Comparison of ENCODE assay signal across 1 cellular context in the genomic region with DNA sequence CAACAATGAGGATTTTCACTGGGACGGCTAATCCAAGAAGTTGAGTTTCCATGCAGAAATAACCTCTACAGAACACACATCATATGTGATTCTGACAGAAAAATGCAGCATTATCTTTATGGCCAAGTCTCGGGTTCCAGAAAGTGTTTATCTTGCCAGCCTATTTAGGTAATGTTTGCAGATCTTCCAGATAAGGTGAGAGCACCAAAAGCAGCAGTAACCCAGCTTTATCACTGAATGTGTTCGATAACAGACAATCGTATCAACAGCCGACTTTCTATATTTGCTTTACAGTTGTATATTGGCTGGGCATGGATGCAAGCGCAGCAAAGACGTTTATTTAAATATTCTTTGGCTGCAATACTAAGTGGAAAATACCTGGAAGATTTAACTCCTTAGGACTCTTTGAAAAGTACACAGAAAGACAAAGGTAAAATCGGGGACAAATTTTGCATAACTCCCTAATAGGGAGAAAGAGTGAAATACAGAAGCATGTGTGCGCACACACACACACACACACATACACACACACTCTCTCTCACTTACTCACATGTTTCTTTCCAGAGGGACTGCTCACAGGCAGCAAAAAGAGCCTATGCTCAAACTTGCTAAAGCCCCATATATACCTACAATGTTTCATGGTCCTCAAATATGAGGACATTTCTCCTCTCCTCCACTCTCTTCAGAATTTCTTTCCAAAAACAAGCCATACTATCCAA.
TF ChIP-seq lines count a peak whose summit lies in the region.

No MANE protein-coding gene starts in this region.

TF ChIP-seq in HEK293, 187 proteins besides CTCF, POLR2A, EP300 and RAD21 (continued from another document and continues in another):
- TF ChIP-seq, protein P1, sequence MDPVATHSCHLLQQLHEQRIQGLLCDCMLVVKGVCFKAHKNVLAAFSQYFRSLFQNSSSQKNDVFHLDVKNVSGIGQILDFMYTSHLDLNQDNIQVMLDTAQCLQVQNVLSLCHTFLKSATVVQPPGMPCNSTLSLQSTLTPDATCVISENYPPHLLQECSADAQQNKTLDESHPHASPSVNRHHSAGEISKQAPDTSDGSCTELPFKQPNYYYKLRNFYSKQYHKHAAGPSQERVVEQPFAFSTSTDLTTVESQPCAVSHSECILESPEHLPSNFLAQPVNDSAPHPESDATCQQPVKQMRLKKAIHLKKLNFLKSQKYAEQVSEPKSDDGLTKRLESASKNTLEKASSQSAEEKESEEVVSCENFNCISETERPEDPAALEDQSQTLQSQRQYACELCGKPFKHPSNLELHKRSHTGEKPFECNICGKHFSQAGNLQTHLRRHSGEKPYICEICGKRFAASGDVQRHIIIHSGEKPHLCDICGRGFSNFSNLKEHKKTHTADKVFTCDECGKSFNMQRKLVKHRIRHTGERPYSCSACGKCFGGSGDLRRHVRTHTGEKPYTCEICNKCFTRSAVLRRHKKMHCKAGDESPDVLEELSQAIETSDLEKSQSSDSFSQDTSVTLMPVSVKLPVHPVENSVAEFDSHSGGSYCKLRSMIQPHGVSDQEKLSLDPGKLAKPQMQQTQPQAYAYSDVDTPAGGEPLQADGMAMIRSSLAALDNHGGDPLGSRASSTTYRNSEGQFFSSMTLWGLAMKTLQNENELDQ (tag by site-specific recombination; IDR thresholded peaks at IDR 0.05; ENCODE audit: low read depth), result no peak
- TF ChIP-seq ZNF654 (tag by site-specific recombination; IDR thresholded peaks at IDR 0.05; ENCODE audit: low read depth) (no peak), RBAK (tag by site-specific recombination; IDR thresholded peaks at IDR 0.05) (no peak), ZNF501 (tag by site-specific recombination; IDR thresholded peaks at IDR 0.05) (no peak), ZNF354C (tag by site-specific recombination; IDR thresholded peaks at IDR 0.05; ENCODE audit: borderline replicate concordance, low read depth) (no peak), SETDB1 (IDR thresholded peaks at IDR 0.05; ENCODE audit: insufficient read length, low read length) (no peak), ZNF785 (tag by site-specific recombination; IDR thresholded peaks at IDR 0.05) (no peak), ZNF707 (tag by site-specific recombination; IDR thresholded peaks at IDR 0.05) (no peak), ZNF571 (tag by site-specific recombination; IDR thresholded peaks at IDR 0.05) (no peak), ZNF701 (tag by site-specific recombination; IDR thresholded peaks at IDR 0.05) (no peak), YY1 (tag by site-specific recombination; IDR thresholded peaks at IDR 0.05) (no peak; the same call in 1 of the 2 replicates), HOXA7 (CRISPR knock-in tag; IDR thresholded peaks at IDR 0.05; ENCODE audit: borderline replicate concordance) (no peak), SCRT2 (tag by site-specific recombination; IDR thresholded peaks at IDR 0.05) (no peak), ZNF112 (tag by site-specific recombination; IDR thresholded peaks at IDR 0.05) (no peak), KLF9 (tag by site-specific recombination; IDR thresholded peaks at IDR 0.05; ENCODE audit: low read depth) (no peak), ZNF416 (tag by site-specific recombination; IDR thresholded peaks at IDR 0.05) (no peak), ZBTB7A (tag by site-specific recombination; IDR thresholded peaks at IDR 0.05; ENCODE audit: low read depth) (no peak), ZNF521 (tag by site-specific recombination; IDR thresholded peaks at IDR 0.05) (no peak), ZNF791 (tag by site-specific recombination; IDR thresholded peaks at IDR 0.05) (no peak), ZNF664 (tag by site-specific recombination; IDR thresholded peaks at IDR 0.05) (no peak), ZNF48 (tag by site-specific recombination; IDR thresholded peaks at IDR 0.05) (no peak), GLIS2 (tag by site-specific recombination; IDR thresholded peaks at IDR 0.05) (no peak)
- TF ChIP-seq, protein P2, sequence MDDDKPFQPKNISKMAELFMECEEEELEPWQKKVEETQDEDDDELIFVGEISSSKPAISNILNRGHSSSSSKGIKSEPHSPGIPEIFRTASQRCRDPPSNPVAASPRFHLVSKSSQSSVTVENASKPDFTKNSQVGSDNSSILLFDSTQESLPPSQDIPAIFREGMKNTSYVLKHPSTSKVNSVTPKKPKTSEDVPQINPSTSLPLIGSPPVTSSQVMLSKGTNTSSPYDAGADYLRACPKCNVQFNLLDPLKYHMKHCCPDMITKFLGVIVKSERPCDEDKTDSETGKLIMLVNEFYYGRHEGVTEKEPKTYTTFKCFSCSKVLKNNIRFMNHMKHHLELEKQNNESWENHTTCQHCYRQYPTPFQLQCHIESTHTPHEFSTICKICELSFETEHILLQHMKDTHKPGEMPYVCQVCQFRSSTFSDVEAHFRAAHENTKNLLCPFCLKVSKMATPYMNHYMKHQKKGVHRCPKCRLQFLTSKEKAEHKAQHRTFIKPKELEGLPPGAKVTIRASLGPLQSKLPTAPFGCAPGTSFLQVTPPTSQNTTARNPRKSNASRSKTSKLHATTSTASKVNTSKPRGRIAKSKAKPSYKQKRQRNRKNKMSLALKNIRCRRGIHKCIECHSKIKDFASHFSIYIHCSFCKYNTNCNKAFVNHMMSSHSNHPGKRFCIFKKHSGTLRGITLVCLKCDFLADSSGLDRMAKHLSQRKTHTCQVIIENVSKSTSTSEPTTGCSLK (tag by site-specific recombination; IDR thresholded peaks at IDR 0.05), result no peak
- TF ChIP-seq, protein P3, sequence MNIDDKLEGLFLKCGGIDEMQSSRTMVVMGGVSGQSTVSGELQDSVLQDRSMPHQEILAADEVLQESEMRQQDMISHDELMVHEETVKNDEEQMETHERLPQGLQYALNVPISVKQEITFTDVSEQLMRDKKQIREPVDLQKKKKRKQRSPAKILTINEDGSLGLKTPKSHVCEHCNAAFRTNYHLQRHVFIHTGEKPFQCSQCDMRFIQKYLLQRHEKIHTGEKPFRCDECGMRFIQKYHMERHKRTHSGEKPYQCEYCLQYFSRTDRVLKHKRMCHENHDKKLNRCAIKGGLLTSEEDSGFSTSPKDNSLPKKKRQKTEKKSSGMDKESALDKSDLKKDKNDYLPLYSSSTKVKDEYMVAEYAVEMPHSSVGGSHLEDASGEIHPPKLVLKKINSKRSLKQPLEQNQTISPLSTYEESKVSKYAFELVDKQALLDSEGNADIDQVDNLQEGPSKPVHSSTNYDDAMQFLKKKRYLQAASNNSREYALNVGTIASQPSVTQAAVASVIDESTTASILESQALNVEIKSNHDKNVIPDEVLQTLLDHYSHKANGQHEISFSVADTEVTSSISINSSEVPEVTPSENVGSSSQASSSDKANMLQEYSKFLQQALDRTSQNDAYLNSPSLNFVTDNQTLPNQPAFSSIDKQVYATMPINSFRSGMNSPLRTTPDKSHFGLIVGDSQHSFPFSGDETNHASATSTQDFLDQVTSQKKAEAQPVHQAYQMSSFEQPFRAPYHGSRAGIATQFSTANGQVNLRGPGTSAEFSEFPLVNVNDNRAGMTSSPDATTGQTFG (tag by site-specific recombination; IDR thresholded peaks at IDR 0.05; ENCODE audit: borderline replicate concordance), result no peak
- TF ChIP-seq, protein P4, sequence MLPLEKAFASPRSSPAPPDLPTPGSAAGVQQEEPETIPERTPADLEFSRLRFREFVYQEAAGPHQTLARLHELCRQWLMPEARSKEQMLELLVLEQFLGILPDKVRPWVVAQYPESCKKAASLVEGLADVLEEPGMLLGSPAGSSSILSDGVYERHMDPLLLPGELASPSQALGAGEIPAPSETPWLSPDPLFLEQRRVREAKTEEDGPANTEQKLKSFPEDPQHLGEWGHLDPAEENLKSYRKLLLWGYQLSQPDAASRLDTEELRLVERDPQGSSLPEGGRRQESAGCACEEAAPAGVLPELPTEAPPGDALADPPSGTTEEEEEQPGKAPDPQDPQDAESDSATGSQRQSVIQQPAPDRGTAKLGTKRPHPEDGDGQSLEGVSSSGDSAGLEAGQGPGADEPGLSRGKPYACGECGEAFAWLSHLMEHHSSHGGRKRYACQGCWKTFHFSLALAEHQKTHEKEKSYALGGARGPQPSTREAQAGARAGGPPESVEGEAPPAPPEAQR (tag by site-specific recombination; IDR thresholded peaks at IDR 0.05), result no peak
- TF ChIP-seq, protein P5, sequence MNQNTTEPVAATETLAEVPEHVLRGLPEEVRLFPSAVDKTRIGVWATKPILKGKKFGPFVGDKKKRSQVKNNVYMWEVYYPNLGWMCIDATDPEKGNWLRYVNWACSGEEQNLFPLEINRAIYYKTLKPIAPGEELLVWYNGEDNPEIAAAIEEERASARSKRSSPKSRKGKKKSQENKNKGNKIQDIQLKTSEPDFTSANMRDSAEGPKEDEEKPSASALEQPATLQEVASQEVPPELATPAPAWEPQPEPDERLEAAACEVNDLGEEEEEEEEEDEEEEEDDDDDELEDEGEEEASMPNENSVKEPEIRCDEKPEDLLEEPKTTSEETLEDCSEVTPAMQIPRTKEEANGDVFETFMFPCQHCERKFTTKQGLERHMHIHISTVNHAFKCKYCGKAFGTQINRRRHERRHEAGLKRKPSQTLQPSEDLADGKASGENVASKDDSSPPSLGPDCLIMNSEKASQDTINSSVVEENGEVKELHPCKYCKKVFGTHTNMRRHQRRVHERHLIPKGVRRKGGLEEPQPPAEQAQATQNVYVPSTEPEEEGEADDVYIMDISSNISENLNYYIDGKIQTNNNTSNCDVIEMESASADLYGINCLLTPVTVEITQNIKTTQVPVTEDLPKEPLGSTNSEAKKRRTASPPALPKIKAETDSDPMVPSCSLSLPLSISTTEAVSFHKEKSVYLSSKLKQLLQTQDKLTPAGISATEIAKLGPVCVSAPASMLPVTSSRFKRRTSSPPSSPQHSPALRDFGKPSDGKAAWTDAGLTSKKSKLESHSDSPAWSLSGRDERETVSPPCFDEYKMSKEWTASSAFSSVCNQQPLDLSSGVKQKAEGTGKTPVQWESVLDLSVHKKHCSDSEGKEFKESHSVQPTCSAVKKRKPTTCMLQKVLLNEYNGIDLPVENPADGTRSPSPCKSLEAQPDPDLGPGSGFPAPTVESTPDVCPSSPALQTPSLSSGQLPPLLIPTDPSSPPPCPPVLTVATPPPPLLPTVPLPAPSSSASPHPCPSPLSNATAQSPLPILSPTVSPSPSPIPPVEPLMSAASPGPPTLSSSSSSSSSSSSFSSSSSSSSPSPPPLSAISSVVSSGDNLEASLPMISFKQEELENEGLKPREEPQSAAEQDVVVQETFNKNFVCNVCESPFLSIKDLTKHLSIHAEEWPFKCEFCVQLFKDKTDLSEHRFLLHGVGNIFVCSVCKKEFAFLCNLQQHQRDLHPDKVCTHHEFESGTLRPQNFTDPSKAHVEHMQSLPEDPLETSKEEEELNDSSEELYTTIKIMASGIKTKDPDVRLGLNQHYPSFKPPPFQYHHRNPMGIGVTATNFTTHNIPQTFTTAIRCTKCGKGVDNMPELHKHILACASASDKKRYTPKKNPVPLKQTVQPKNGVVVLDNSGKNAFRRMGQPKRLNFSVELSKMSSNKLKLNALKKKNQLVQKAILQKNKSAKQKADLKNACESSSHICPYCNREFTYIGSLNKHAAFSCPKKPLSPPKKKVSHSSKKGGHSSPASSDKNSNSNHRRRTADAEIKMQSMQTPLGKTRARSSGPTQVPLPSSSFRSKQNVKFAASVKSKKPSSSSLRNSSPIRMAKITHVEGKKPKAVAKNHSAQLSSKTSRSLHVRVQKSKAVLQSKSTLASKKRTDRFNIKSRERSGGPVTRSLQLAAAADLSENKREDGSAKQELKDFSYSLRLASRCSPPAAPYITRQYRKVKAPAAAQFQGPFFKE (tag by site-specific recombination; IDR thresholded peaks at IDR 0.05; ENCODE audit: borderline replicate concordance), result no peak
- TF ChIP-seq, protein P6, sequence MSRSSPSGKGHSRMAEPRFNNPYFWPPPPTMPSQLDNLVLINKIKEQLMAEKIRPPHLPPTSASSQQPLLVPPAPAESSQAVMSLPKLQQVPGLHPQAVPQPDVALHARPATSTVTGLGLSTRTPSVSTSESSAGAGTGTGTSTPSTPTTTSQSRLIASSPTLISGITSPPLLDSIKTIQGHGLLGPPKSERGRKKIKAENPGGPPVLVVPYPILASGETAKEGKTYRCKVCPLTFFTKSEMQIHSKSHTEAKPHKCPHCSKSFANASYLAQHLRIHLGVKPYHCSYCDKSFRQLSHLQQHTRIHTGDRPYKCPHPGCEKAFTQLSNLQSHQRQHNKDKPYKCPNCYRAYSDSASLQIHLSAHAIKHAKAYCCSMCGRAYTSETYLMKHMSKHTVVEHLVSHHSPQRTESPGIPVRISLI (tag by site-specific recombination; IDR thresholded peaks at IDR 0.05), result no peak
- TF ChIP-seq, protein P7, sequence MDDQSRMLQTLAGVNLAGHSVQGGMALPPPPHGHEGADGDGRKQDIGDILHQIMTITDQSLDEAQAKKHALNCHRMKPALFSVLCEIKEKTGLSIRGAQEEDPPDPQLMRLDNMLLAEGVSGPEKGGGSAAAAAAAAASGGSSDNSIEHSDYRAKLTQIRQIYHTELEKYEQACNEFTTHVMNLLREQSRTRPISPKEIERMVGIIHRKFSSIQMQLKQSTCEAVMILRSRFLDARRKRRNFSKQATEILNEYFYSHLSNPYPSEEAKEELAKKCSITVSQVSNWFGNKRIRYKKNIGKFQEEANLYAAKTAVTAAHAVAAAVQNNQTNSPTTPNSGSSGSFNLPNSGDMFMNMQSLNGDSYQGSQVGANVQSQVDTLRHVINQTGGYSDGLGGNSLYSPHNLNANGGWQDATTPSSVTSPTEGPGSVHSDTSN (CRISPR knock-in tag; IDR thresholded peaks at IDR 0.05), result no peak
- TF ChIP-seq, protein P8, sequence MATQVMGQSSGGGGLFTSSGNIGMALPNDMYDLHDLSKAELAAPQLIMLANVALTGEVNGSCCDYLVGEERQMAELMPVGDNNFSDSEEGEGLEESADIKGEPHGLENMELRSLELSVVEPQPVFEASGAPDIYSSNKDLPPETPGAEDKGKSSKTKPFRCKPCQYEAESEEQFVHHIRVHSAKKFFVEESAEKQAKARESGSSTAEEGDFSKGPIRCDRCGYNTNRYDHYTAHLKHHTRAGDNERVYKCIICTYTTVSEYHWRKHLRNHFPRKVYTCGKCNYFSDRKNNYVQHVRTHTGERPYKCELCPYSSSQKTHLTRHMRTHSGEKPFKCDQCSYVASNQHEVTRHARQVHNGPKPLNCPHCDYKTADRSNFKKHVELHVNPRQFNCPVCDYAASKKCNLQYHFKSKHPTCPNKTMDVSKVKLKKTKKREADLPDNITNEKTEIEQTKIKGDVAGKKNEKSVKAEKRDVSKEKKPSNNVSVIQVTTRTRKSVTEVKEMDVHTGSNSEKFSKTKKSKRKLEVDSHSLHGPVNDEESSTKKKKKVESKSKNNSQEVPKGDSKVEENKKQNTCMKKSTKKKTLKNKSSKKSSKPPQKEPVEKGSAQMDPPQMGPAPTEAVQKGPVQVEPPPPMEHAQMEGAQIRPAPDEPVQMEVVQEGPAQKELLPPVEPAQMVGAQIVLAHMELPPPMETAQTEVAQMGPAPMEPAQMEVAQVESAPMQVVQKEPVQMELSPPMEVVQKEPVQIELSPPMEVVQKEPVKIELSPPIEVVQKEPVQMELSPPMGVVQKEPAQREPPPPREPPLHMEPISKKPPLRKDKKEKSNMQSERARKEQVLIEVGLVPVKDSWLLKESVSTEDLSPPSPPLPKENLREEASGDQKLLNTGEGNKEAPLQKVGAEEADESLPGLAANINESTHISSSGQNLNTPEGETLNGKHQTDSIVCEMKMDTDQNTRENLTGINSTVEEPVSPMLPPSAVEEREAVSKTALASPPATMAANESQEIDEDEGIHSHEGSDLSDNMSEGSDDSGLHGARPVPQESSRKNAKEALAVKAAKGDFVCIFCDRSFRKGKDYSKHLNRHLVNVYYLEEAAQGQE (tag by site-specific recombination; IDR thresholded peaks at IDR 0.05), result no peak
- TF ChIP-seq, protein P9, sequence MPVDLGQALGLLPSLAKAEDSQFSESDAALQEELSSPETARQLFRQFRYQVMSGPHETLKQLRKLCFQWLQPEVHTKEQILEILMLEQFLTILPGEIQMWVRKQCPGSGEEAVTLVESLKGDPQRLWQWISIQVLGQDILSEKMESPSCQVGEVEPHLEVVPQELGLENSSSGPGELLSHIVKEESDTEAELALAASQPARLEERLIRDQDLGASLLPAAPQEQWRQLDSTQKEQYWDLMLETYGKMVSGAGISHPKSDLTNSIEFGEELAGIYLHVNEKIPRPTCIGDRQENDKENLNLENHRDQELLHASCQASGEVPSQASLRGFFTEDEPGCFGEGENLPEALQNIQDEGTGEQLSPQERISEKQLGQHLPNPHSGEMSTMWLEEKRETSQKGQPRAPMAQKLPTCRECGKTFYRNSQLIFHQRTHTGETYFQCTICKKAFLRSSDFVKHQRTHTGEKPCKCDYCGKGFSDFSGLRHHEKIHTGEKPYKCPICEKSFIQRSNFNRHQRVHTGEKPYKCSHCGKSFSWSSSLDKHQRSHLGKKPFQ (tag by site-specific recombination; IDR thresholded peaks at IDR 0.05), result peak; percentile 88
